ENCODE assay signal across 25 cellular contexts in genomic region chr12:114689075-114689994, GRCh38. TPM values are rescaled to one million over a fixed set of nuclear protein-coding genes. Genes with fewer than 3 reads are reported as not detected.
A peak's percentile ranks its signal among the peaks of the same experiment; 100 is the strongest.
DNase-seq lines count a peak whose midpoint lies in the region; ATAC-seq and TF ChIP-seq lines count a peak whose summit lies in the region.
"Had no signal": no experiment of that assay in that cellular context is flagged by ENCODE, and none has a peak within 500 bp of the region (broad histone marks: within the 10 kb centered on the region; RNA-seq: fewer than 3 reads in every experiment).

No MANE protein-coding gene starts in this region.

- no peak for ATAC-seq in RWPE2 (ENCODE audit: low read depth)
- ATAC-seq in GM18520 (IDR thresholded peaks at IDR 0.05; ENCODE audit: unreplicated experiment): no peak
- ATAC-seq in HG02938 (IDR thresholded peaks at IDR 0.05; ENCODE audit: unreplicated experiment): no peak
- ATAC-seq: CD8-positive, alpha-beta T cell; HCT116 had no signal

- TF ChIP-seq CTCF in RWPE2 (IDR thresholded peaks at IDR 0.05; ENCODE audit: poor library complexity, severe bottlenecking) (no peak), progenitor cell of endocrine pancreas (IDR thresholded peaks at IDR 0.05; ENCODE audit: unreplicated experiment) (no peak)

- H3K9me3 Mint-ChIP-seq in progenitor cell of endocrine pancreas (ENCODE audit: low read depth): no peaks in the 10 kb centered on the region
- H3K9me3 Mint-ChIP-seq in activated T-helper 2 cell treated with anti-CD3 and anti-CD28 coated beads, Interferon-gamma antibody, Interleukin-2, Interleukin-4, amounts not matched to agents 10 μg/mL and 5 μg/mL and 100 μg/mL, durations not matched to agents 14 hours and 24 hours and 36 hours: no peaks in the 10 kb centered on the region
- H3K9me3 Mint-ChIP-seq: CD8-positive, alpha-beta T cell had no signal

- H4K20me1 ChIP-seq in BLaER1: peaks cover 86% of the 10 kb centered on the region

- H3K9me3 ChIP-seq in BLaER1: peaks cover 5% of the 10 kb centered on the region; the same call in 1 of the 2 replicates
- no peaks in the 10 kb centered on the region for H3K9me3 ChIP-seq in RWPE2 (ENCODE audit: severe bottlenecking)
- H3K9me3 ChIP-seq: MG63 had no signal

- peak overlapping the region; percentile 26; the same call in 1 of the 2 replicates for H3K4me2 ChIP-seq in BLaER1

- intact Hi-C loops in activated T-helper 2 cell treated with anti-CD3 and anti-CD28 coated beads, Interferon-gamma antibody, Interleukin-2, Interleukin-4, amounts not matched to agents 10 μg/mL and 5 μg/mL and 100 μg/mL, durations not matched to agents 14 hours and 24 hours and 36 hours (cut with micrococcal nuclease): no loop called here

- no peaks in the 10 kb centered on the region for H3K36me3 ChIP-seq in BLaER1
- H3K36me3 ChIP-seq in RWPE2 (ENCODE audit: low read depth): no peaks in the 10 kb centered on the region
- H3K36me3 ChIP-seq: MG63 had no signal

- peaks cover 43% of the 10 kb centered on the region for H3K4me1 Mint-ChIP-seq in progenitor cell of endocrine pancreas (ENCODE audit: low read depth)
- peaks cover under 1% of the 10 kb centered on the region for H3K4me1 Mint-ChIP-seq in activated T-helper 2 cell treated with anti-CD3 and anti-CD28 coated beads, Interferon-gamma antibody, Interleukin-2, Interleukin-4, amounts not matched to agents 10 μg/mL and 5 μg/mL and 100 μg/mL, durations not matched to agents 14 hours and 24 hours and 36 hours (ENCODE audit: low read depth)

- H3K4me3 ChIP-seq in BLaER1 (no peak overlapping the region), RWPE2 (ENCODE audit: severe bottlenecking) (no peak overlapping the region)
- H3K4me3 ChIP-seq: MG63 had no signal

- H3K27me3 ChIP-seq in BLaER1: peaks cover 100% of the 10 kb centered on the region
- H3K27me3 ChIP-seq in RWPE2 (ENCODE audit: insufficient read depth, poor library complexity, severe bottlenecking): no peaks in the 10 kb centered on the region
- H3K27me3 ChIP-seq: MG63 had no signal

- H3K9ac ChIP-seq in BLaER1: no peak overlapping the region

- no peaks in the 10 kb centered on the region for H3K36me3 Mint-ChIP-seq in progenitor cell of endocrine pancreas (ENCODE audit: insufficient read depth)
- no peaks in the 10 kb centered on the region for H3K36me3 Mint-ChIP-seq in activated T-helper 2 cell treated with anti-CD3 and anti-CD28 coated beads, Interferon-gamma antibody, Interleukin-2, Interleukin-4, amounts not matched to agents 10 μg/mL and 5 μg/mL and 100 μg/mL, durations not matched to agents 14 hours and 24 hours and 36 hours (ENCODE audit: low read depth)
- H3K36me3 Mint-ChIP-seq: CD8-positive, alpha-beta T cell had no signal

- H3K27ac Mint-ChIP-seq in progenitor cell of endocrine pancreas: peak overlapping the region; percentile 76
- no peak overlapping the region for H3K27ac Mint-ChIP-seq in activated T-helper 2 cell treated with anti-CD3 and anti-CD28 coated beads, Interferon-gamma antibody, Interleukin-2, Interleukin-4, amounts not matched to agents 10 μg/mL and 5 μg/mL and 100 μg/mL, durations not matched to agents 14 hours and 24 hours and 36 hours
- H3K27ac Mint-ChIP-seq: CD8-positive, alpha-beta T cell had no signal

- H3K4me1 ChIP-seq in BLaER1 (peaks cover 32% of the 10 kb centered on the region), RWPE2 (ENCODE audit: insufficient read depth, poor library complexity, severe bottlenecking) (peaks cover 48% of the 10 kb centered on the region)

- H3K27ac ChIP-seq in BLaER1: no peak overlapping the region
- H3K27ac ChIP-seq in RWPE2 (ENCODE audit: poor library complexity, severe bottlenecking): peak overlapping the region; percentile 96
- H3K27ac ChIP-seq: RWPE1 had no signal

- H3K27me3 Mint-ChIP-seq in progenitor cell of endocrine pancreas: peaks cover 85% of the 10 kb centered on the region
- H3K27me3 Mint-ChIP-seq in activated T-helper 2 cell treated with anti-CD3 and anti-CD28 coated beads, Interferon-gamma antibody, Interleukin-2, Interleukin-4, amounts not matched to agents 10 μg/mL and 5 μg/mL and 100 μg/mL, durations not matched to agents 14 hours and 24 hours and 36 hours (ENCODE audit: low read depth): peaks cover 86% of the 10 kb centered on the region

- H3K4me3 Mint-ChIP-seq in progenitor cell of endocrine pancreas (ENCODE audit: low read depth): no peak overlapping the region
- H3K4me3 Mint-ChIP-seq in activated T-helper 2 cell treated with anti-CD3 and anti-CD28 coated beads, Interferon-gamma antibody, Interleukin-2, Interleukin-4, amounts not matched to agents 10 μg/mL and 5 μg/mL and 100 μg/mL, durations not matched to agents 14 hours and 24 hours and 36 hours (ENCODE audit: low read depth): no peak overlapping the region
- H3K4me3 Mint-ChIP-seq: CD8-positive, alpha-beta T cell had no signal

- DNase-seq in RWPE2 (ENCODE audit: low spot score): no peak
- peak; percentile 54 for DNase-seq in islet precursor cell
- no peak for DNase-seq in progenitor cell of endocrine pancreas (ENCODE audit: low spot score, unreplicated experiment)
- no peak for DNase-seq in T-helper 2 cell
- no peak for DNase-seq in activated T-helper 2 cell treated with anti-CD3 and anti-CD28 coated beads, Interferon-gamma antibody, Interleukin-2, Interleukin-4, amounts not matched to agents 10 μg/mL and 5 μg/mL and 100 μg/mL, durations not matched to agents 14 hours and 24 hours and 36 hours (ENCODE audit: low spot score)
- DNase-seq: 8988T; C1 segment of cervical spinal cord; Calu3; CD8-positive, alpha-beta T cell; DMS153; GOT3; MG63; NCI-H1417; NCI-H187 treated with DMSO at 0.1 percent for 48 hours; NCI-H2107; NCI-H2227 treated with DMSO at 0.1 percent for 48 hours; NCI-H510A; NCI-H748 treated with DMSO at 0.1 percent for 48 hours; SIG-M5 had no signal

RNA-seq across cellular contexts. Expression of gene TBX3, which starts 5.4 kb away (rescaled TPM):
- total RNA-seq in progenitor cell of endocrine pancreas: 16.3 and 22.7 TPM in 2 replicates
- total RNA-seq in activated T-helper 2 cell treated with anti-CD3 and anti-CD28 coated beads, Interferon-gamma antibody, Interleukin-2, Interleukin-4, amounts not matched to agents 10 μg/mL and 5 μg/mL and 100 μg/mL, durations not matched to agents 14 hours and 24 hours and 36 hours: not detected in 2 replicates
- total RNA-seq: CD8-positive, alpha-beta T cell; G401 had no signal

Comparison
In these comparisons a context has a peak if more than half of its experiments do, and no peak if none do; other contexts are left out.
1. RNA of gene TBX3, which starts 5.4 kb away (total RNA-seq): 16.3 to 22.7 TPM in progenitor cell of endocrine pancreas; not detected in activated T-helper 2 cell treated with anti-CD3 and anti-CD28 coated beads, Interferon-gamma antibody, Interleukin-2, Interleukin-4, amounts not matched to agents 10 μg/mL and 5 μg/mL and 100 μg/mL, durations not matched to agents 14 hours and 24 hours and 36 hours; every median in the first group is over 10 times any median in the second.